1 cellular context compared by ENCODE assay signal in genomic region chr6:138483911-138484731, GRCh38.
TF ChIP-seq lines count a peak whose summit lies in the region.

No MANE protein-coding gene starts in this region.

TF ChIP-seq in H1, 55 proteins besides CTCF, POLR2A, EP300 and RAD21:
- TF ChIP-seq KDM5A (IDR thresholded peaks at IDR 0.05; ENCODE audit: low read length) = no peak
- TF ChIP-seq SP4 (IDR thresholded peaks at IDR 0.05; ENCODE audit: low read length) = no peak
- no peak for TF ChIP-seq CBX5 (IDR thresholded peaks at IDR 0.05; ENCODE audit: low read depth, low read length)
- no peak for TF ChIP-seq SAP30 (IDR thresholded peaks at IDR 0.05; ENCODE audit: insufficient read depth, insufficient replicate concordance, low read length)
- TF ChIP-seq EGR1 (IDR thresholded peaks at IDR 0.05; ENCODE audit: borderline replicate concordance, low read depth, low read length) = no peak
- no peak for TF ChIP-seq KDM1A (IDR thresholded peaks at IDR 0.05; ENCODE audit: borderline replicate concordance, low read length)
TF ChIP-seq in H1: peak in this region for 0.
